ENCODE assay signal across 8 cellular contexts in genomic region chr19:36973021-36973843, GRCh38. TPM values are rescaled to one million over a fixed set of nuclear protein-coding genes. Genes with fewer than 3 reads are reported as not detected.
DNase-seq lines count a peak whose midpoint lies in the region; ATAC-seq and TF ChIP-seq lines count a peak whose summit lies in the region.

No MANE protein-coding gene starts in this region.

- TF ChIP-seq CTCF in thyroid gland (IDR thresholded peaks at IDR 0.05) = peak; percentile 83 to 100 (median 98)

- H3K4me1 ChIP-seq in thyroid gland = peaks cover 6 to 13% of the 10 kb centered on the region in 2 donors

- H3K9me3 ChIP-seq in thyroid gland = no peaks in the 10 kb centered on the region

- intact Hi-C loops in thyroid gland (cut with DNase I) = loop anchor here (5.0 to 10.0 kb wide), 2 partner anchors 112 to 254 kb away; no protein-coding TSS in a partner anchor

- H3K27me3 ChIP-seq in H7 (ENCODE audit: control insufficient read depth, insufficient read depth, low read length) (no peaks in the 10 kb centered on the region), thyroid gland (no peaks in the 10 kb centered on the region)

- H3K27ac ChIP-seq in thyroid gland = peak overlapping the region; percentile 26 to 88 (median 70)

- peak in 1 of 2 donors; percentile 53 for TF ChIP-seq POLR2A in thyroid gland (IDR thresholded peaks at IDR 0.05)

- DNase-seq in CD1c-positive myeloid dendritic cell (ENCODE audit: extremely low spot score) (peak; percentile 68), H7 (peak; percentile 13), RPMI7951 (ENCODE audit: low read depth) (peak; percentile 65), globus pallidus (ENCODE audit: low spot score) (peak; percentile 91), pons (ENCODE audit: low spot score) (peak; percentile 90), thyroid gland (peak; percentile 88 to 91)
- peak; percentile 76 for DNase-seq in activated naive CD4-positive, alpha-beta T cell treated with anti-CD3 and anti-CD28 coated beads, Interleukin-2, amount 50 U/mL, for 16 hours

- H3K36me3 ChIP-seq in H7 (replicated peaks; ENCODE audit: control insufficient read depth, insufficient read depth, low read length) = no peaks in the 10 kb centered on the region
- no peaks in the 10 kb centered on the region for H3K36me3 ChIP-seq in thyroid gland

- WGBS in thyroid gland, 2 donors = 0 to 4% methylated on average over 28 to 40 of the region's 56 CpGs

- no peak for ATAC-seq in GM19035 (IDR thresholded peaks at IDR 0.05; ENCODE audit: unreplicated experiment)

- H3K4me3 ChIP-seq in H7 (ENCODE audit: insufficient read depth, low read depth, low read length) (no peak overlapping the region), thyroid gland (replicated peaks in 1 of 3) (peak overlapping the region; percentile 18 to 41 (median 36))

RNA-seq across cellular contexts. Expression of gene ZNF568, which starts 57.1 kb away (rescaled TPM):
- 0.24 and 0.70 TPM in 2 replicates for total RNA-seq in H7 (2014; rRNA removed; shearing (Covaris generic))
- total RNA-seq in RPMI7951 (2014; rRNA removed; shearing (Covaris generic)) = 9.7 and 10.5 TPM in 2 replicates
- 10 to 100 TPM; 14.2 to 25.8 (median 16.8) TPM for total RNA-seq in thyroid gland

RNA-seq across cellular contexts. Expression of gene ZNF829, which starts 57.1 kb away (rescaled TPM):
- not detected in 2 replicates for total RNA-seq in H7 (2014; rRNA removed; shearing (Covaris generic))
- 4.9 and 6.6 TPM in 2 replicates for total RNA-seq in RPMI7951 (2014; rRNA removed; shearing (Covaris generic))
- total RNA-seq in thyroid gland = 1 to 10 TPM; 4.3 to 8.7 (median 6.1) TPM

Comparison
In these comparisons a context has a peak if more than half of its experiments do, and no peak if none do; other contexts are left out.
1. DNase-seq: peak in every context shown above with its lines; median percentile 91 in globus pallidus; 90 in pons; 90 in thyroid gland; 76 in activated naive CD4-positive, alpha-beta T cell treated with anti-CD3 and anti-CD28 coated beads, Interleukin-2, amount 50 U/mL, for 16 hours; 68 in CD1c-positive myeloid dendritic cell; 65 in RPMI7951; 13 in H7.